ENCODE assay signal across 27 cellular contexts in genomic region chr10:99965700-99966099, GRCh38. TPM values are rescaled to one million over a fixed set of nuclear protein-coding genes. Genes with fewer than 3 reads are reported as not detected.
DNase-seq lines count a peak whose midpoint lies in the region; ATAC-seq and TF ChIP-seq lines count a peak whose summit lies in the region.
"Had no signal": no experiment of that assay in that cellular context is flagged by ENCODE, and none has a peak within 500 bp of the region (broad histone marks: within the 10 kb centered on the region; RNA-seq: fewer than 3 reads in every experiment).

No MANE protein-coding gene starts in this region.

- no peaks in the 10 kb centered on the region for H4K20me1 ChIP-seq in PC-9 (ENCODE audit: insufficient read depth)
- H4K20me1 ChIP-seq: BLaER1 had no signal

- CTCF ChIA-PET in PC-9 (lab: Charles Lee): interaction anchor here (0.8 to 0.9 kb wide), 3 partner anchors 40 to 120 kb away, joined by 3 to 5 read pairs (median 4); no protein-coding TSS in a partner anchor

- BruUV-seq in PC-9 (replicated peaks; lab: Mats Ljungman, UMichigan): no TSS peak

- no peak overlapping the region for H3K4me3 ChIP-seq in ACC112 (ENCODE audit: low read depth, low read length)
- H3K4me3 ChIP-seq in PC-9: no peak overlapping the region
- H3K4me3 ChIP-seq in choroid plexus epithelial cell (ENCODE audit: low read depth, low read length): no peak overlapping the region
- no peak overlapping the region for H3K4me3 ChIP-seq in suprapubic skin
- H3K4me3 ChIP-seq: BLaER1, pancreas, right lobe of liver, thoracic aorta had no signal

- H3K9me2 ChIP-seq in PC-9 (ENCODE audit: insufficient read depth): no peaks in the 10 kb centered on the region

- H2AFZ ChIP-seq in ACC112 (ENCODE audit: low read length, unreplicated experiment) (no peak overlapping the region), PC-9 (no peak overlapping the region)

- H3K9me3 ChIP-seq in PC-9 (ENCODE audit: insufficient read depth, low read depth) (no peaks in the 10 kb centered on the region), suprapubic skin (no peaks in the 10 kb centered on the region)
- H3K9me3 ChIP-seq: BLaER1, Caco-2, pancreas, right lobe of liver, thoracic aorta had no signal

- intact Hi-C loops in PC-9 (cut with micrococcal nuclease; ENCODE audit: unreplicated experiment): loop anchor here (5.0 kb wide), 3 partner anchors 42 to 58 kb away; partner anchors contain the start of gene DNMBP

- no peak for TF ChIP-seq POLR2A in suprapubic skin (IDR thresholded peaks at IDR 0.05)

- WGBS in suprapubic skin: 94% methylated on average over 4 of the region's 4 CpGs

- no peak for DNase-seq in PC-9
- peak; percentile 45 for DNase-seq in choroid plexus epithelial cell (ENCODE audit: low read depth)
- DNase-seq in lung microvascular endothelial cell (ENCODE audit: low read depth in 2 of 2): peak; percentile 84 to 88
- DNase-seq in NCI-H2227 treated with DMSO at 0.1 percent for 48 hours (lab: John Stamatoyannopoulos, UW): no peak
- no peak for DNase-seq in suprapubic skin (ENCODE audit: low spot score in 2 of 2)
- DNase-seq: activated effector memory CD4-positive, alpha-beta T cell treated with Interleukin-2 at 50 U/mL for 16 hours; activated T-cell treated with anti-CD3 and anti-CD28 coated beads for 4 hours; DND-41; foreskin melanocyte; H9; hypothalamus; left ventricle myocardium superior; NCI-H1105; NCI-H1930; NCI-H446; pancreas; right lobe of liver; stimulated activated naive CD4-positive, alpha-beta T cell treated with Interleukin-2 at 50 U/mL for 16 hours; T-cell had no signal

- no peak for TF ChIP-seq CTCF in PC-9 (conservative IDR thresholded peaks at IDR 0.05)
- TF ChIP-seq CTCF in choroid plexus epithelial cell (conservative IDR thresholded peaks at IDR 0.05; ENCODE audit: low read depth, low read length): no peak
- no peak for TF ChIP-seq CTCF in suprapubic skin (IDR thresholded peaks at IDR 0.05)

- H3K4me1 ChIP-seq in ACC112 (ENCODE audit: control insufficient read depth, insufficient read depth, low read length, unreplicated experiment) (peaks cover 45% of the 10 kb centered on the region), PC-9 (replicated peaks; ENCODE audit: insufficient read depth) (peaks cover 35% of the 10 kb centered on the region), suprapubic skin (peaks cover 6% of the 10 kb centered on the region)
- H3K4me1 ChIP-seq: BLaER1, pancreas, right lobe of liver had no signal

- peak overlapping the region; percentile 62 for H3K4me2 ChIP-seq in PC-9
- H3K4me2 ChIP-seq: BLaER1 had no signal

- ATAC-seq in GM18909 (IDR thresholded peaks at IDR 0.05; ENCODE audit: poor library complexity, unreplicated experiment) (no peak), HG03045 (IDR thresholded peaks at IDR 0.05; ENCODE audit: unreplicated experiment) (no peak)
- ATAC-seq: HepG2, left ventricle myocardium superior, pancreas, T-cell had no signal

- H3K27me3 ChIP-seq in ACC112 (ENCODE audit: insufficient read depth, low read length) (no peaks in the 10 kb centered on the region), PC-9 (ENCODE audit: insufficient read depth, low read depth) (no peaks in the 10 kb centered on the region), suprapubic skin (no peaks in the 10 kb centered on the region)
- H3K27me3 ChIP-seq: BLaER1, pancreas, right lobe of liver had no signal

- H3K27ac ChIP-seq in ACC112 (ENCODE audit: low read depth, low read length): peak overlapping the region; percentile 97
- H3K27ac ChIP-seq in PC-9: peak overlapping the region; percentile 81
- H3K27ac ChIP-seq in suprapubic skin: no peak overlapping the region
- H3K27ac ChIP-seq: BLaER1, HL-60, pancreas, right lobe of liver, thoracic aorta had no signal

- H3K36me3 ChIP-seq in ACC112 (ENCODE audit: insufficient read depth, low read length) (peaks cover 26% of the 10 kb centered on the region), PC-9 (ENCODE audit: low read depth) (peaks cover 7% of the 10 kb centered on the region; the same call in 1 of the 2 replicates), suprapubic skin (peaks cover 31% of the 10 kb centered on the region)

- H3F3A ChIP-seq in PC-9 (ENCODE audit: insufficient read depth, low read depth): peaks cover 27% of the 10 kb centered on the region

- POLR2A ChIA-PET in PC-9 (lab: Charles Lee; ENCODE audit: unreplicated experiment): interaction anchor here (0.5 kb wide), 1 partner anchor 44 kb away, joined by 11 read pairs; no protein-coding TSS in a partner anchor

- H3K79me2 ChIP-seq in ACC112 (ENCODE audit: control insufficient read depth, insufficient read depth, low read length, unreplicated experiment) (peaks cover 31% of the 10 kb centered on the region), PC-9 (ENCODE audit: low read depth) (peaks cover 10% of the 10 kb centered on the region; the same call in 1 of the 2 replicates)

- no peak for TF ChIP-seq EP300 in suprapubic skin (IDR thresholded peaks at IDR 0.05)

RNA-seq across cellular contexts. Expression of gene DNMBP, which starts 44.0 kb away (rescaled TPM):
- total RNA-seq in PC-9 (2021) (11.8 and 14.9 TPM in 2 replicates), lung microvascular endothelial cell (20.5 and 31.7 TPM in 2 replicates), suprapubic skin (10 to 100 TPM; 43.4 to 89.6 (median 52.3) TPM)

Comparison
In these comparisons a context has a peak if more than half of its experiments do, and no peak if none do; other contexts are left out.
1. DNase-seq: peak in choroid plexus epithelial cell (single experiment) and lung microvascular endothelial cell (2 of 2); none in PC-9 (0 of 2), NCI-H2227 treated with DMSO at 0.1 percent for 48 hours (single experiment) and suprapubic skin (0 of 2).